ENCODE assay signal across 8 cellular contexts in the genomic region with DNA sequence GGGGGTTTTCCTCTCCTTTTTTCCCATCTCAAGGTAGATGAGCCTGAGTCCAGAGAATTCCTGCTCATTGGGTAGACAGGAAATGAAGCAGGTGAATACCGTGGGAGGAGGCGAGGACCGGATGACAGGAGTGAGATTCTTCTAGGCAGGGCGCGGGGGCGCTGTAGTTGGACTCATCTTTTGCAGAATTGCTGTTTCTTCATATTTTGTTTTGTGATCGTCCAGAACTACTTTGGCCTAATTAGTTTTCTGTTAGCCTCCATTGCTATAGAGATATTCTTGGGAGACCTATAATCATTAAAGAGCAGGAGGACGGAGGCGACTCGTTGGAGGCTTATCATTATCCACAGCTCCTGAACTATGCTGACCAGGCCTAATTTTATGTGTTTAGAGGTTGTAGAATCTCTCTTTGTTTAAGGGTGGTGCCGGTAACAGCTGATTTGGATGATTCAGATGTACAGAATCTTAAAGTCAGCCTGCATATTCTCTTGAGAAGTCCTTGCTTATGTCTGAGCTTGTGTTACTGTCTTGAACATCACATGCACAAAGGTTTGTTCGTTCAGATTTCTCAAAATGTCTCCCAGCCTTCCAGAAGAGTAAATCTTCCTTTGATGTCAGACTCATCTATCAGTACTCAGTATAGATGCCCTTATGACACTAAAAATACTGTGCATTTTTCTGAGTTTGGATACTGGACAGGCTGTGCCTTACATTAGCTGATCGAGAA. TPM values are rescaled to one million over a fixed set of nuclear protein-coding genes. Genes with fewer than 3 reads are reported as not detected.
A peak's percentile ranks its signal among the peaks of the same experiment; 100 is the strongest.
DNase-seq lines count a peak whose midpoint lies in the region; ATAC-seq and TF ChIP-seq lines count a peak whose summit lies in the region.

No MANE protein-coding gene starts in this region.

- peaks cover 8% of the 10 kb centered on the region; the same call in 1 of the 2 replicates for H3K36me3 ChIP-seq in ACC112 (ENCODE audit: insufficient read depth, low read length)
- H3K36me3 ChIP-seq in adipocyte (ENCODE audit: control insufficient read depth, insufficient read depth, low read length, severe bottlenecking): peaks cover 15% of the 10 kb centered on the region

- H2AFZ ChIP-seq in ACC112 (ENCODE audit: low read length, unreplicated experiment): peak overlapping the region; percentile 55

- DNase-seq in NCI-H748 (lab: John Stamatoyannopoulos, UW; ENCODE audit: unreplicated experiment): peak; percentile 70
- peak; percentile 77 for DNase-seq in adipocyte (ENCODE audit: low read depth)
- DNase-seq in cardiac septum (ENCODE audit: low spot score): peak; percentile 77
- peak in 50 of 56 donors; percentile 6 to 78 (median 44) for DNase-seq in nucleus accumbens (lab: John Stamatoyannopoulos, UW)

- H3K27me3 ChIP-seq in ACC112 (ENCODE audit: insufficient read depth, low read length) (no peaks in the 10 kb centered on the region), adipocyte (replicated peaks; ENCODE audit: control insufficient read depth, insufficient read depth, low read length) (no peaks in the 10 kb centered on the region)

- ATAC-seq in HG02870 (IDR thresholded peaks at IDR 0.05; ENCODE audit: unreplicated experiment): no peak
- no peak for ATAC-seq in HG02678 (IDR thresholded peaks at IDR 0.05; ENCODE audit: unreplicated experiment)

- H3K9me3 ChIP-seq in adipocyte (ENCODE audit: control insufficient read depth, low read length): no peaks in the 10 kb centered on the region

- H3K4me1 ChIP-seq in ACC112 (ENCODE audit: control insufficient read depth, insufficient read depth, low read length, unreplicated experiment): peaks cover 33% of the 10 kb centered on the region
- peaks cover 31% of the 10 kb centered on the region for H3K4me1 ChIP-seq in adipocyte (ENCODE audit: control insufficient read depth, insufficient read depth, low read length)

- peak; percentile 60 for TF ChIP-seq CTCF in GM12873 (IDR thresholded peaks at IDR 0.05; ENCODE audit: insufficient read depth, low read depth, low read length, missing control alignments)

- H3K27ac ChIP-seq in ACC112 (ENCODE audit: low read depth, low read length): peak overlapping the region; percentile 77

- peaks cover 22% of the 10 kb centered on the region for H3K79me2 ChIP-seq in ACC112 (ENCODE audit: control insufficient read depth, insufficient read depth, low read length, unreplicated experiment)

- intact Hi-C loops in cardiac septum (cut with DNase I): loop anchor here (2.0 to 5.0 kb wide), 2 partner anchors 37 to 59 kb away; a partner anchor contains a TSS

- H3K9ac ChIP-seq in adipocyte (ENCODE audit: low read length): peak overlapping the region; percentile 92

- peak overlapping the region; percentile 91 for H3K4me3 ChIP-seq in ACC112 (ENCODE audit: low read depth, low read length)
- peak overlapping the region; percentile 98 for H3K4me3 ChIP-seq in adipocyte (ENCODE audit: low read length)

RNA-seq across cellular contexts. Expression of a gene that starts 0.7 kb away (rescaled TPM):
- total RNA-seq in cardiac septum: 40.3 TPM

RNA-seq across cellular contexts. Expression of a gene that starts 36.4 kb away (rescaled TPM):
- total RNA-seq in cardiac septum: 358 TPM
